ENCODE assay signal across 8 cellular contexts in the genomic region with DNA sequence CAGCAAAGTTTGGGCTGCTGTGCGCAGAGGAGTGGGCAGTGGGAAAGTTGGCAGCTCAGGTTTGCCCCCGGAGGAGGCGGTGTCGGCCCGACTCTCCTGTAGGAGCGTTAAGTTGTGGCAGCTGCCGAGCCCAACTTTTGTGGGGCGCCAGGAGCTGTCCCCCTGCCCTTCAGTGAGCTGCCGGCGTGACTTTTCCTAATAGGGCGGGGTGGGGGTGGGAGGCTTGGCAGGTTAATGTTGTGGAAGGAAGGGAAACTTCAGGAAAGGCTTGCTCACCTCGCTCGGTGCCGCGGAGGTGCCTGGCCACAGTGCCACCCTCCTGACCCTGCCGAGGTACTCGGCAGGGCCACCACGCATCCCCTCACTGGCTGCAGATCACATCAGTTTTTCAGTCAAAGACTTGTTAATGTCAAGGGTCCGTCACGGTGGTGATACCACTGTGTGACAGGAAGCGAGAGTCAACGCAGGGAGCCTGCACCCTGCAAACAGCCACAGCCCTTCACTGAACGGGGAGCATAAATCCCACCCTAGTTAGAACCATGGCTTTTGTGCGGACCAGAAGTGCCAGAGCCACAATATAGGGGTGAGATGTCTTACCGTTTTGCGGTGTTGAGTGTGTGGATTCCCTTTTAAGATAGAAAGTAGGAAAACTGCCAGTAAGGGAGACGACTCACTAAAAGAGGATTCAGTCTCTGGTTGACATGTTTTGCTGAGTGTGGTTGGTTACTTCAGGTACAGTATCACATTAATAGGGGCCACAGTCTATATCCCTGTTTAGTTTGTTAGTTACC. TPM values are rescaled to one million over a fixed set of nuclear protein-coding genes. Genes with fewer than 3 reads are reported as not detected.
A peak's percentile ranks its signal among the peaks of the same experiment; 100 is the strongest.
DNase-seq lines count a peak whose midpoint lies in the region; ATAC-seq and TF ChIP-seq lines count a peak whose summit lies in the region.

No MANE protein-coding gene starts in this region.

- DNase-seq in SK-N-DZ (ENCODE audit: low spot score) (peak; percentile 37), left ventricle myocardium inferior (peak; percentile 31), prostate gland (ENCODE audit: low spot score) (peak; percentile 27)
- DNase-seq in activated naive CD4-positive, alpha-beta T cell treated with anti-CD3 and anti-CD28 coated beads, Interleukin-2, amount 50 U/mL, for 72 hours (ENCODE audit: low spot score in 2 of 2) = peak; percentile 57 to 74

- ATAC-seq in HG03095 (IDR thresholded peaks at IDR 0.05; ENCODE audit: unreplicated experiment) (peak; percentile 28), HG02970 (IDR thresholded peaks at IDR 0.05; ENCODE audit: low FRiP score, unreplicated experiment) (no peak)
- peak; percentile 6 to 50 for ATAC-seq in activated naive CD4-positive, alpha-beta T cell treated with anti-CD3 and anti-CD28 coated beads, Interleukin-2, amount 50 U/mL, for 72 hours

- H3K4me3 ChIP-seq in left ventricle myocardium inferior = peak overlapping the region; percentile 88
- peak overlapping the region; percentile 83 to 94 for H3K4me3 ChIP-seq in prostate gland

- intact Hi-C loops in left ventricle myocardium inferior (cut with micrococcal nuclease) = no loop called here
- intact Hi-C loops in prostate gland (cut with DNase I) = loop anchor here (5.0 to 10.0 kb wide), 3 partner anchors 59 to 182 kb away; partner anchors contain the start of genes ERAP1 and ERAP2

- TF ChIP-seq CTCF in 22Rv1 (IDR thresholded peaks at IDR 0.05) (no peak), left ventricle myocardium inferior (IDR thresholded peaks at IDR 0.05; ENCODE audit: borderline replicate concordance) (no peak), prostate gland (IDR thresholded peaks at IDR 0.05) (no peak)

- peak; percentile 42 for TF ChIP-seq POLR2A in GM18526 (IDR thresholded peaks at IDR 0.05; ENCODE audit: extremely low read depth, insufficient read length)
- TF ChIP-seq POLR2A in prostate gland (IDR thresholded peaks at IDR 0.05) = no peak

- peaks cover 23 to 27% of the 10 kb centered on the region in 2 donors for H3K36me3 Mint-ChIP-seq in activated naive CD4-positive, alpha-beta T cell treated with anti-CD3 and anti-CD28 coated beads, Interleukin-2, amount 50 U/mL, for 72 hours

- H3K9me3 Mint-ChIP-seq in activated naive CD4-positive, alpha-beta T cell treated with anti-CD3 and anti-CD28 coated beads, Interleukin-2, amount 50 U/mL, for 72 hours = peaks cover 0 to 2% of the 10 kb centered on the region in 2 donors

- H3K27me3 ChIP-seq in left ventricle myocardium inferior (ENCODE audit: low read depth) (no peaks in the 10 kb centered on the region), prostate gland (replicated peaks; ENCODE audit: insufficient read depth) (no peaks in the 10 kb centered on the region)

- H3K27ac Mint-ChIP-seq in activated naive CD4-positive, alpha-beta T cell treated with anti-CD3 and anti-CD28 coated beads, Interleukin-2, amount 50 U/mL, for 72 hours = peak overlapping the region; percentile 94 to 95

- H3K9me3 ChIP-seq in left ventricle myocardium inferior (replicated peaks) (no peaks in the 10 kb centered on the region), prostate gland (no peaks in the 10 kb centered on the region)

- H3K36me3 ChIP-seq in left ventricle myocardium inferior (no peaks in the 10 kb centered on the region), prostate gland (no peaks in the 10 kb centered on the region)

- H3K27ac ChIP-seq in 22Rv1 = peak overlapping the region; percentile 95
- H3K27ac ChIP-seq in left ventricle myocardium inferior (replicated peaks) = peak overlapping the region; percentile 98
- H3K27ac ChIP-seq in prostate gland = peak overlapping the region; percentile 95 to 96

- WGBS in prostate gland = under 1% methylated on average over 27 of the region's 27 CpGs

- H3K4me1 ChIP-seq in left ventricle myocardium inferior (peaks cover 90% of the 10 kb centered on the region), prostate gland (replicated peaks) (peaks cover 6% of the 10 kb centered on the region)

RNA-seq across cellular contexts. Expression of gene LNPEP, which starts 0.7 kb away (rescaled TPM):
- polyA plus RNA-seq in SK-N-DZ (2014; cell fraction: cytosol; rRNA removed) = 5.9 and 7.5 TPM in 2 replicates
- polyA plus RNA-seq in SK-N-DZ (2014; cell fraction: nucleus; rRNA removed) = 5.9 and 8.9 TPM in 2 replicates
- 10 to 100 TPM; 60.4 to 64.7 TPM for total RNA-seq in activated naive CD4-positive, alpha-beta T cell treated with anti-CD3 and anti-CD28 coated beads, Interleukin-2, amount 50 U/mL, for 72 hours
- total RNA-seq in left ventricle myocardium inferior (56.8 TPM), prostate gland (10 to 100 TPM; 38.5 to 43.9 TPM)
